ENCODE assay signal across 8 cellular contexts in genomic region chr3:9398715-9399708, GRCh38. TPM values are rescaled to one million over a fixed set of nuclear protein-coding genes. Genes with fewer than 3 reads are reported as not detected.
DNase-seq lines count a peak whose midpoint lies in the region; ATAC-seq and TF ChIP-seq lines count a peak whose summit lies in the region.

No MANE protein-coding gene starts in this region.

- peaks cover 12% of the 10 kb centered on the region for H3K36me3 ChIP-seq in HAP-1 (replicated peaks)
- H3K36me3 ChIP-seq in duodenal mucosa (ENCODE audit: control insufficient read depth in 1 of 2, insufficient read depth in 2 of 2, low read length in 2 of 2), result peaks cover 0 to 8% of the 10 kb centered on the region in 2 donors
- no peaks in the 10 kb centered on the region for H3K36me3 ChIP-seq in mucosa of descending colon (ENCODE audit: low read depth)

- peak overlapping the region; percentile 80 for H3K4me3 ChIP-seq in HAP-1
- H3K4me3 ChIP-seq in duodenal mucosa (ENCODE audit: low read depth in 1 of 2, low read length in 2 of 2), result peak overlapping the region; percentile 89 to 91
- H3K4me3 ChIP-seq in mucosa of descending colon, result peak overlapping the region; percentile 87

- peaks cover 9 to 12% of the 10 kb centered on the region in 2 donors for H3K36me3 Mint-ChIP-seq in CD14-positive monocyte

- peaks cover 0 to 2% (median 0%) of the 10 kb centered on the region in 7 donors for H3K9me3 Mint-ChIP-seq in CD14-positive monocyte

- H3K4me3 Mint-ChIP-seq in CD14-positive monocyte, result peak overlapping the region; percentile 94 to 99

- TF ChIP-seq CTCF in CD14-positive monocyte (IDR thresholded peaks at IDR 0.05) (no peak), mucosa of descending colon (IDR thresholded peaks at IDR 0.05) (no peak)

- DNase-seq in CD14-positive monocyte (ENCODE audit: low spot score) (no peak), HAP-1 (ENCODE audit: low spot score in 2 of 2) (peak; percentile 49 to 52), SK-MEL-5 (ENCODE audit: low read depth, low spot score) (peak; percentile 49), mucosa of descending colon (peak in 1 of 3 donors; percentile 44), AG20443 (ENCODE audit: low spot score) (no peak), NCI-H774 (lab: John Stamatoyannopoulos, UW) (no peak)

- H3K4me1 Mint-ChIP-seq in CD14-positive monocyte, result peaks cover 64% of the 10 kb centered on the region

- intact Hi-C loops in CD14-positive monocyte (cut with micrococcal nuclease), result loop anchor here (5.0 kb wide), 2 partner anchors 37 to 333 kb away; partner anchors contain the start of genes THUMPD3 (in 2 of the 2) and BRPF1 (in 1 of the 2)
- intact Hi-C loops in mucosa of descending colon (cut with DNase I, micrococcal nuclease), result no loop called here

- peak overlapping the region; percentile 94 to 99 (median 99) for H3K27ac Mint-ChIP-seq in CD14-positive monocyte

- peaks cover 47% of the 10 kb centered on the region for H3K4me1 ChIP-seq in HAP-1
- H3K4me1 ChIP-seq in duodenal mucosa (ENCODE audit: control insufficient read depth in 1 of 2, insufficient read depth in 2 of 2, low read length in 2 of 2), result peaks cover 61% of the 10 kb centered on the region in 2 donors
- peaks cover 59% of the 10 kb centered on the region for H3K4me1 ChIP-seq in mucosa of descending colon (ENCODE audit: low read depth)

- in situ Hi-C loops in HAP-1 (cut with MboI; ENCODE audit: low sequenced_read_pairs) (no loop called here), SK-MEL-5 (cut with HindIII; ENCODE audit: low pct_unique_long_range_greater_than_20kb, low sequenced_read_pairs) (no loop called here)

- no peaks in the 10 kb centered on the region for H3K27me3 ChIP-seq in HAP-1 (ENCODE audit: low read depth)
- no peaks in the 10 kb centered on the region for H3K27me3 ChIP-seq in duodenal mucosa (ENCODE audit: control insufficient read depth in 1 of 2, insufficient read depth in 2 of 2, low read length in 2 of 2)

- H3K9ac ChIP-seq in duodenal mucosa (ENCODE audit: low read depth in 1 of 2, low read length in 2 of 2), result peak overlapping the region; percentile 89 to 99

- ATAC-seq in mucosa of descending colon (no peak), GM21526 (IDR thresholded peaks at IDR 0.05; ENCODE audit: low FRiP score, unreplicated experiment) (no peak)

- peak overlapping the region; percentile 98 for H3K27ac ChIP-seq in duodenal mucosa (ENCODE audit: low read depth, low read length)

- H3K27me3 Mint-ChIP-seq in CD14-positive monocyte (ENCODE audit: low read depth in 3 of 3), result peaks cover 0 to 1% (median 0%) of the 10 kb centered on the region in 3 donors

- H3K9me3 ChIP-seq in HAP-1, result no peaks in the 10 kb centered on the region
- H3K9me3 ChIP-seq in duodenal mucosa (ENCODE audit: control insufficient read depth in 1 of 2, low read length in 2 of 2), result no peaks in the 10 kb centered on the region
- H3K9me3 ChIP-seq in mucosa of descending colon, result no peaks in the 10 kb centered on the region

RNA-seq across cellular contexts. Expression of gene SETD5, which starts 1.6 kb away (rescaled TPM):
- 10 to 100 TPM in 1 of 2 donors, 1 to 10 TPM in 1; 4.1 to 13.7 TPM for polyA plus RNA-seq in CD14-positive monocyte
- total RNA-seq in SK-MEL-5 (2014; rRNA removed; shearing (Covaris generic)), result 39.8 and 41.0 TPM in 2 replicates
- polyA plus RNA-seq in SK-MEL-5 (2015; cell fraction: cytosol; rRNA removed), result 40.8 and 59.8 TPM in 2 replicates
- polyA plus RNA-seq in SK-MEL-5 (2015; cell fraction: nucleus; rRNA removed), result 203 and 235 TPM in 2 replicates
- total RNA-seq in mucosa of descending colon, result 100 to 1,000 TPM in 2 of 3 donors, 10 to 100 TPM in 1; 94.8 to 132 (median 101) TPM

RNA-seq across cellular contexts. Expression of gene THUMPD3, which starts 36.2 kb away (rescaled TPM):
- polyA plus RNA-seq in CD14-positive monocyte, result 10 to 100 TPM; 11.5 to 13.1 TPM
- total RNA-seq in SK-MEL-5 (2014; rRNA removed; shearing (Covaris generic)), result 73.5 and 85.0 TPM in 2 replicates
- 43.6 and 48.6 TPM in 2 replicates for polyA plus RNA-seq in SK-MEL-5 (2015; cell fraction: cytosol; rRNA removed)
- 42.2 and 52.5 TPM in 2 replicates for polyA plus RNA-seq in SK-MEL-5 (2015; cell fraction: nucleus; rRNA removed)
- total RNA-seq in mucosa of descending colon, result 10 to 100 TPM; 30.0 to 34.0 (median 31.2) TPM

Comparison
In these comparisons a context has a peak if more than half of its experiments do, and no peak if none do; other contexts are left out.
1. DNase-seq: peak in HAP-1 (2 of 2) and SK-MEL-5 (single experiment); none in CD14-positive monocyte (single experiment), AG20443 (single experiment) and NCI-H774 (single experiment).
2. intact Hi-C loops: an anchor here in CD14-positive monocyte (5.0 kb wide); none called in mucosa of descending colon.
3. Peak in every context shown above with its lines, with median percentiles within 50 percentile points of each other: H3K4me3 ChIP-seq.